Comparison of ENCODE assay signal across 10 cellular contexts in genomic region chr19:39514840-39515550, GRCh38. TPM values are rescaled to one million over a fixed set of nuclear protein-coding genes. Genes with fewer than 3 reads are reported as not detected.
DNase-seq lines count a peak whose midpoint lies in the region; ATAC-seq, FAIRE-seq and TF ChIP-seq lines count a peak whose summit lies in the region.
"Had no signal": no experiment of that assay in that cellular context is flagged by ENCODE, and none has a peak within 500 bp of the region (broad histone marks: within the 10 kb centered on the region; RNA-seq: fewer than 3 reads in every experiment).

TSS of gene SELENOV (plus strand) at chr19:39515139. CDS start at chr19:39515213, 74 bp downstream.

- no peak within 1 kb of the TSS for H3K27ac ChIP-seq in thoracic aorta

- H3K4me3 ChIP-seq in thoracic aorta, result peak within 1 kb of the TSS; percentile 53

- H3K4me3 Mint-ChIP-seq in activated CD4-positive, alpha-beta T cell treated with anti-CD3 and anti-CD28 coated beads, Interleukin-2, amount 10 ng/mL, durations not matched to agents 7 days and 5 days, result peak within 1 kb of the TSS; percentile 32
- H3K4me3 Mint-ChIP-seq in activated naive CD4-positive, alpha-beta T cell treated with anti-CD3 and anti-CD28 coated beads, Interleukin-2, amount 10 ng/mL, durations not matched to agents 7 days and 5 days, result peak within 1 kb of the TSS; percentile 33
- H3K4me3 Mint-ChIP-seq in immature natural killer cell, result peak within 1 kb of the TSS in 4 of 5 donors; percentile 4 to 66 (median 38)

- no peaks in the 10 kb centered on the region for H3K36me3 ChIP-seq in thoracic aorta

- H3K27me3 ChIP-seq in thoracic aorta (replicated peaks; ENCODE audit: insufficient read depth), result peaks cover 17% of the 10 kb centered on the region

- peaks cover 57% of the 10 kb centered on the region for H3K27me3 Mint-ChIP-seq in activated CD4-positive, alpha-beta T cell treated with anti-CD3 and anti-CD28 coated beads, Interleukin-2, amount 10 ng/mL, durations not matched to agents 7 days and 5 days
- peaks cover 90% of the 10 kb centered on the region for H3K27me3 Mint-ChIP-seq in activated naive CD4-positive, alpha-beta T cell treated with anti-CD3 and anti-CD28 coated beads, Interleukin-2, amount 10 ng/mL, durations not matched to agents 7 days and 5 days
- H3K27me3 Mint-ChIP-seq in immature natural killer cell (ENCODE audit: low read depth in 3 of 3), result peaks cover 13 to 36% (median 22%) of the 10 kb centered on the region in 3 donors

- H3K36me3 Mint-ChIP-seq in activated CD4-positive, alpha-beta T cell treated with anti-CD3 and anti-CD28 coated beads, Interleukin-2, amount 10 ng/mL, durations not matched to agents 7 days and 5 days (ENCODE audit: low read depth), result peaks cover 2% of the 10 kb centered on the region
- H3K36me3 Mint-ChIP-seq in activated naive CD4-positive, alpha-beta T cell treated with anti-CD3 and anti-CD28 coated beads, Interleukin-2, amount 10 ng/mL, durations not matched to agents 7 days and 5 days, result peaks cover 5% of the 10 kb centered on the region
- H3K36me3 Mint-ChIP-seq in immature natural killer cell, result peaks cover 0 to 5% (median 3%) of the 10 kb centered on the region in 3 donors

- no peak for ATAC-seq in thoracic aorta (ENCODE audit: insufficient number of reproducible peaks, low FRiP score, low read depth)
- no peak for ATAC-seq in GM19463 (IDR thresholded peaks at IDR 0.05; ENCODE audit: unreplicated experiment)
- no peak for ATAC-seq in GM21786 (IDR thresholded peaks at IDR 0.05; ENCODE audit: unreplicated experiment)

- H3K4me1 ChIP-seq in thoracic aorta (ENCODE audit: control insufficient read depth in 1 of 2, low read depth in 2 of 2), result peaks cover 6 to 13% of the 10 kb centered on the region in 2 donors

- no peak within 1 kb of the TSS for H3K27ac Mint-ChIP-seq in activated CD4-positive, alpha-beta T cell treated with anti-CD3 and anti-CD28 coated beads, Interleukin-2, amount 10 ng/mL, durations not matched to agents 7 days and 5 days
- no peak within 1 kb of the TSS for H3K27ac Mint-ChIP-seq in activated naive CD4-positive, alpha-beta T cell treated with anti-CD3 and anti-CD28 coated beads, Interleukin-2, amount 10 ng/mL, durations not matched to agents 7 days and 5 days
- H3K27ac Mint-ChIP-seq in immature natural killer cell, result no peak within 1 kb of the TSS

- H3K4me1 Mint-ChIP-seq in activated CD4-positive, alpha-beta T cell treated with anti-CD3 and anti-CD28 coated beads, Interleukin-2, amount 10 ng/mL, durations not matched to agents 7 days and 5 days, result peaks cover 9% of the 10 kb centered on the region
- peaks cover 10% of the 10 kb centered on the region for H3K4me1 Mint-ChIP-seq in activated naive CD4-positive, alpha-beta T cell treated with anti-CD3 and anti-CD28 coated beads, Interleukin-2, amount 10 ng/mL, durations not matched to agents 7 days and 5 days
- peaks cover 7% of the 10 kb centered on the region in 2 donors for H3K4me1 Mint-ChIP-seq in immature natural killer cell

- POLR2A ChIA-PET in activated CD4-positive, alpha-beta T cell treated with anti-CD3 and anti-CD28 coated beads, Interleukin-2, amount 10 ng/mL, durations not matched to agents 7 days and 5 days (lab: Charles Lee), result no interaction called here

- CTCF ChIA-PET in activated CD4-positive, alpha-beta T cell treated with anti-CD3 and anti-CD28 coated beads, Interleukin-2, amount 10 ng/mL, durations not matched to agents 7 days and 5 days (lab: Charles Lee), result interaction anchor here (1.1 to 2.5 kb wide), 3 partner anchors 12 to 40 kb away, joined by 3 to 11 read pairs (median 6); partner anchors contain the start of gene EID2B
- CTCF ChIA-PET in activated naive CD4-positive, alpha-beta T cell treated with anti-CD3 and anti-CD28 coated beads, Interleukin-2, amount 10 ng/mL, durations not matched to agents 7 days and 5 days (lab: Charles Lee), result interaction anchor here (1.1 to 2.3 kb wide), 3 partner anchors 12 to 17 kb away, joined by 3 to 11 read pairs (median 4); no protein-coding TSS in a partner anchor

- no peaks in the 10 kb centered on the region for H3K9me3 Mint-ChIP-seq in activated CD4-positive, alpha-beta T cell treated with anti-CD3 and anti-CD28 coated beads, Interleukin-2, amount 10 ng/mL, durations not matched to agents 7 days and 5 days
- no peaks in the 10 kb centered on the region for H3K9me3 Mint-ChIP-seq in activated naive CD4-positive, alpha-beta T cell treated with anti-CD3 and anti-CD28 coated beads, Interleukin-2, amount 10 ng/mL, durations not matched to agents 7 days and 5 days
- H3K9me3 Mint-ChIP-seq in immature natural killer cell, result peaks cover 0 to 2% (median 0%) of the 10 kb centered on the region in 6 donors

- no peak for TF ChIP-seq CTCF in thoracic aorta (IDR thresholded peaks at IDR 0.05)

- FAIRE-seq in RCC 7860 (lab: Jason Lieb, UNC), result no peak
- FAIRE-seq: G401.6 had no signal

- no peak for DNase-seq in activated CD4-positive, alpha-beta T cell treated with anti-CD3 and anti-CD28 coated beads, Interleukin-2, amount 10 ng/mL, durations not matched to agents 7 days and 5 days
- DNase-seq in activated CD4-positive, alpha-beta T cell treated with anti-CD3 and anti-CD28 coated beads, Interleukin-2, amount 50 U/mL, for 4 hours, result no peak
- peak; percentile 37 for DNase-seq in activated naive CD4-positive, alpha-beta T cell treated with anti-CD3 and anti-CD28 coated beads, Interleukin-2, amount 10 ng/mL, durations not matched to agents 7 days and 5 days
- no peak for DNase-seq in immature natural killer cell
- DNase-seq in thoracic aorta (ENCODE audit: low spot score), result no peak
- DNase-seq in RCC 7860 (ENCODE audit: low spot score), result no peak

- no peaks in the 10 kb centered on the region for H3K9me3 ChIP-seq in thoracic aorta

RNA-seq across cellular contexts. Expression of gene SELENOV, which starts in this region (rescaled TPM):
- not detected for total RNA-seq in activated CD4-positive, alpha-beta T cell treated with anti-CD3 and anti-CD28 coated beads, Interleukin-2, amount 10 ng/mL, durations not matched to agents 7 days and 5 days
- not detected for polyA plus RNA-seq in immature natural killer cell
- total RNA-seq in thoracic aorta, result not detected
- total RNA-seq: temporal lobe had no signal
